ENCODE assay signal across 9 cellular contexts in the genomic region with DNA sequence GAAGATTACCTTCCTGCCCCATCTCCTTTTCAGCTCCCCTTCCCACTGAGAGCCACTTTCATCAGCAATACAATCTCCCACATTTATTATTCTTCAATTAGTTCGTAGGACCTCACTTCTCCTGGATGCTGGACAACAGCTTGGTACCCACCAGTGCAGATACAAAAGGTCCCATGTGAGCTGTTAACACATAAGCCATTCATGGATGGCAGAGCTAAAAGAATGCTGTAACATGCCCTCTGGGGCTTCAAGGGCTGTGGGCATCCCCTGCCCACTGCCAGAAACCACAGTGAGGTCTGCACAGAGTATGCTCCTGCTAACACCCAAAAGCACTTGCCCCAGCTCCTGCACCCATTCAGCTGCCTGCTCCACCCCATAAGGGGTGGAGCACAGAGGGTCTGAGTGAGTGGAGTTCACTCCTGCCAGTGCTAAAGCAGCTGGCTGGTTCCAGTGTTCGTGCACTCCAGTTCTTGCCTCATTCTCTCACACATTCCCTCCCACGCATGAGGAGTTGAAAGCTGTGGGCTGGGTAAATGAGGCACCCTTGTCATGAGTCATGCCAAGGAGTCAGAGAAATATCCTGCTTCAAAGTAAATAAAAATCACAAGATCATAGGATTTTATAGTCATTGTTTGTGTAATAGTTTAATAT.
A peak's percentile ranks its signal among the peaks of the same experiment; 100 is the strongest.
DNase-seq lines count a peak whose midpoint lies in the region; ATAC-seq, FAIRE-seq and TF ChIP-seq lines count a peak whose summit lies in the region.
"Had no signal": no experiment of that assay in that cellular context is flagged by ENCODE, and none has a peak within 500 bp of the region (broad histone marks: within the 10 kb centered on the region; RNA-seq: fewer than 3 reads in every experiment).

No MANE protein-coding gene starts in this region.

- no peaks in the 10 kb centered on the region for H3K9me3 ChIP-seq in CD4-positive, alpha-beta T cell (ENCODE audit: control insufficient read depth, low read length)
- H3K9me3 ChIP-seq in PC-9 (ENCODE audit: insufficient read depth, low read depth) (no peaks in the 10 kb centered on the region), WERI-Rb-1 (ENCODE audit: severe bottlenecking) (no peaks in the 10 kb centered on the region)

- CTCF ChIA-PET in CD4-positive, alpha-beta T cell (lab: Charles Lee) = no interaction called here
- CTCF ChIA-PET in PC-9 (lab: Charles Lee) = interaction anchor here (0.6 kb wide), 1 partner anchor 18 kb away, joined by 8 read pairs; no protein-coding TSS in a partner anchor

- no peak for TF ChIP-seq CTCF in CD4-positive, alpha-beta T cell (IDR thresholded peaks at IDR 0.05)
- TF ChIP-seq CTCF in PC-9 (conservative IDR thresholded peaks at IDR 0.05) (no peak), WERI-Rb-1 (IDR thresholded peaks at IDR 0.05; ENCODE audit: low read depth, low read length) (no peak)

- H3K4me1 ChIP-seq in PC-9 (replicated peaks; ENCODE audit: insufficient read depth) = no peaks in the 10 kb centered on the region

- no peaks in the 10 kb centered on the region for H4K20me1 ChIP-seq in PC-9 (ENCODE audit: insufficient read depth)

- H3K4me3 ChIP-seq in PC-9 (no peak overlapping the region), WERI-Rb-1 (ENCODE audit: low read depth, low read length) (no peak overlapping the region)

- POLR2A ChIA-PET in CD4-positive, alpha-beta T cell (lab: Charles Lee) = no interaction called here
- POLR2A ChIA-PET in PC-9 (lab: Charles Lee; ENCODE audit: unreplicated experiment) = no interaction called here

- peak; percentile 87 for FAIRE-seq in RCC 7860 (lab: Jason Lieb, UNC)

- H3K27me3 Mint-ChIP-seq in CD4-positive, alpha-beta T cell = no peaks in the 10 kb centered on the region
- H3K27me3 Mint-ChIP-seq: IgD-negative memory B cell had no signal

- H3K36me3 Mint-ChIP-seq in CD4-positive, alpha-beta T cell (ENCODE audit: low read depth) = no peaks in the 10 kb centered on the region
- H3K36me3 Mint-ChIP-seq: IgD-negative memory B cell had no signal

- intact Hi-C loops in CD4-positive, alpha-beta T cell (cut with DNase I, micrococcal nuclease) = no loop called here
- intact Hi-C loops in PC-9 (cut with micrococcal nuclease; ENCODE audit: unreplicated experiment) = no loop called here

- H3K9me2 ChIP-seq in PC-9 (ENCODE audit: insufficient read depth) = no peaks in the 10 kb centered on the region

- H3K9me3 Mint-ChIP-seq in CD4-positive, alpha-beta T cell = no peaks in the 10 kb centered on the region
- H3K9me3 Mint-ChIP-seq: IgD-negative memory B cell had no signal

- H3K79me2 ChIP-seq in PC-9 (ENCODE audit: low read depth) = no peaks in the 10 kb centered on the region

- BruUV-seq in PC-9 (replicated peaks; lab: Mats Ljungman, UMichigan) = no TSS peak

- no peak overlapping the region for H2AFZ ChIP-seq in PC-9

- H3K36me3 ChIP-seq in PC-9 (ENCODE audit: low read depth) (no peaks in the 10 kb centered on the region), WERI-Rb-1 (no peaks in the 10 kb centered on the region)

- no peaks in the 10 kb centered on the region for H3K4me1 Mint-ChIP-seq in CD4-positive, alpha-beta T cell (ENCODE audit: low read depth)
- H3K4me1 Mint-ChIP-seq: IgD-negative memory B cell had no signal

- H3K4me3 Mint-ChIP-seq in CD4-positive, alpha-beta T cell = no peak overlapping the region
- H3K4me3 Mint-ChIP-seq: IgD-negative memory B cell had no signal

- H3F3A ChIP-seq in PC-9 (ENCODE audit: insufficient read depth, low read depth) = no peaks in the 10 kb centered on the region

- H3K27me3 ChIP-seq in CD4-positive, alpha-beta T cell (ENCODE audit: control insufficient read depth, insufficient read depth, low read length) = no peaks in the 10 kb centered on the region
- H3K27me3 ChIP-seq in PC-9 (ENCODE audit: insufficient read depth, low read depth) (no peaks in the 10 kb centered on the region), WERI-Rb-1 (ENCODE audit: insufficient read depth, low read depth, severe bottlenecking) (no peaks in the 10 kb centered on the region)

- ATAC-seq in GM18867 (IDR thresholded peaks at IDR 0.05; ENCODE audit: unreplicated experiment) (peak; percentile 85), HG02852 (IDR thresholded peaks at IDR 0.05; ENCODE audit: unreplicated experiment) (peak; percentile 86)
- ATAC-seq in CD4-positive, alpha-beta T cell (ENCODE audit: poor library complexity) = no peak

- H3K4me2 ChIP-seq in PC-9 = no peak overlapping the region

- no peak overlapping the region for H3K27ac ChIP-seq in CD4-positive, alpha-beta T cell (ENCODE audit: low read depth, low read length)
- H3K27ac ChIP-seq in PC-9 (no peak overlapping the region), WERI-Rb-1 (no peak overlapping the region)

- DNase-seq in RCC 7860 (ENCODE audit: low spot score) = peak; percentile 74
- peak; percentile 32 for DNase-seq in left kidney (ENCODE audit: low read depth, low spot score)
- DNase-seq in CD4-positive, alpha-beta T cell = no peak
- DNase-seq in NCI-H526 treated with DMSO at 0.1 percent for 48 hours (lab: John Stamatoyannopoulos, UW) = no peak
- DNase-seq in PC-9 = no peak
- DNase-seq in WERI-Rb-1 = no peak

- no peak overlapping the region for H3K27ac Mint-ChIP-seq in CD4-positive, alpha-beta T cell
- H3K27ac Mint-ChIP-seq: IgD-negative memory B cell had no signal

Comparison
In these comparisons a context has a peak if more than half of its experiments do, and no peak if none do; other contexts are left out.
1. DNase-seq: peak in RCC 7860 (single experiment) and left kidney (single experiment); none in CD4-positive, alpha-beta T cell (0 of 10), NCI-H526 treated with DMSO at 0.1 percent for 48 hours (single experiment), PC-9 (0 of 2) and WERI-Rb-1 (single experiment).